Comparison of ENCODE assay signal across 8 cellular contexts in the genomic region with DNA sequence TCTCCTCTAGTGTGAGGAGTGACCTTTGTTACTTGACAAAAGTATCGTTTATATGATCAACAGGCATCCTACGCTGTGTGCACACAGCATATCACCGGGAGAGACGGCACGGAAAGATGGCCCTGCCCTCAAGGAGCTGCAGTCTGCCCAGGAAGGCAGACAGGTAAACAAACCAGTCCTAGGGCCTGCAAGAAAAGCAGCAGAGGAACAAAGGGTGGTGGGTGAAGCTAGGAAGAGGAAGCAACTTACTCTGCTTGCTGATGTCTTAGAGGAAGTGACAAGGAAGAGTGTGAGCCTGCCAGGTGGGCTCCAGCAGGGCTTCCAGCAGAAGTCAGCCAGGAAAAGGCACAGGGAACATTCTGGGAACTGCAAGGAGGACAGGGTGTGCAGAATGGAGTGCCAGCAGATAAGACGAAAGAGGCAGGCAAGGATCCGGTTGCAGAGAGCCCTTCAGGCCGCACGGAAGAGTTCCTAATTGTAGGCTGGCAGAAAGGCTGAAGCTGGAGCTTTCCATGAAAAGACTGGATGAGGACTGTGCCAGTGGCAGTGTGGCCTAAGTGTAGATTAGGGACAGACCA.
DNase-seq lines count a peak whose midpoint lies in the region; ATAC-seq and TF ChIP-seq lines count a peak whose summit lies in the region.

No MANE protein-coding gene starts in this region.

- H3K4me2 ChIP-seq in BLaER1 (peak overlapping the region; percentile 97), HCT116 (ENCODE audit: low read length) (peak overlapping the region; percentile 85), skeletal muscle satellite cell (ENCODE audit: low read length) (peak overlapping the region; percentile 90)

- POLR2A ChIA-PET in HCT116 (lab: Charles Lee), result interaction anchor here (0.7 to 0.9 kb wide), 2 partner anchors 40 to 417 kb away, joined by 3 to 5 read pairs; no protein-coding TSS in a partner anchor

- H3K9ac ChIP-seq in BLaER1, result 0 out of 2 replicates have a peak overlapping the region, but pooled peaks have one; percentile 70
- peak overlapping the region; percentile 69 for H3K9ac ChIP-seq in HCT116 (ENCODE audit: low read length)
- H3K9ac ChIP-seq in skeletal muscle satellite cell (ENCODE audit: low read depth, low read length), result peak overlapping the region; percentile 88

- H3K4me3 ChIP-seq in BLaER1, result peak overlapping the region; percentile 81; the same call in 1 of the 2 replicates
- peak overlapping the region; percentile 55 to 67 for H3K4me3 ChIP-seq in HCT116 (replicated peaks in 1 of 2; ENCODE audit: low read depth in 1 of 2, low read length in 2 of 2)
- peak overlapping the region in 2 of 4 donors; percentile 44 to 95 for H3K4me3 ChIP-seq in adrenal gland
- H3K4me3 ChIP-seq in skeletal muscle satellite cell (ENCODE audit: low read length), result peak overlapping the region; percentile 75

- WGBS in adrenal gland, 4 donors, result 15 to 23% (median 23%) methylated on average over 9 of the region's 9 CpGs

- ATAC-seq in HCT116 (peak; percentile 60), HG03439 (IDR thresholded peaks at IDR 0.05; ENCODE audit: unreplicated experiment) (no peak)

- BruUV-seq in HCT116 (replicated peaks; lab: Mats Ljungman, UMichigan), result no TSS peak

- peak overlapping the region; percentile 72; the same call in 1 of the 2 replicates for H3K27ac ChIP-seq in BLaER1
- peak overlapping the region; percentile 78 for H3K27ac ChIP-seq in HCT116 (ENCODE audit: low read depth, low read length)
- peak overlapping the region; percentile 77 to 98 (median 97) for H3K27ac ChIP-seq in adrenal gland

- peaks cover 85% of the 10 kb centered on the region for H3K4me1 ChIP-seq in BLaER1
- peaks cover 17 to 25% of the 10 kb centered on the region in 2 experiments for H3K4me1 ChIP-seq in HCT116 (ENCODE audit: control insufficient read depth in 1 of 2, insufficient read depth in 2 of 2, low read length in 2 of 2)
- peaks cover 22 to 54% of the 10 kb centered on the region in 2 donors for H3K4me1 ChIP-seq in adrenal gland (replicated peaks in 1 of 2)
- H3K4me1 ChIP-seq in skeletal muscle satellite cell (ENCODE audit: control insufficient read depth, insufficient read depth, low read length), result peaks cover 20% of the 10 kb centered on the region

- H4K20me1 ChIP-seq in BLaER1 (peaks cover 97% of the 10 kb centered on the region), HCT116 (ENCODE audit: insufficient read depth) (no peaks in the 10 kb centered on the region)

- CTCF ChIA-PET in HCT116 (lab: Charles Lee), result interaction anchor here (1.0 kb wide), 1 partner anchor 424 kb away, joined by 3 read pairs; no protein-coding TSS in a partner anchor

- RAD21 ChIA-PET in HCT116 (lab: Charles Lee; ENCODE audit: low non-redundant PET in 1 of 2, low total read pairs in 2 of 2, uncharacterized antibody in 2 of 2, unreplicated experiment in 2 of 2), result no interaction called here

- no peaks in the 10 kb centered on the region for H3K9me2 ChIP-seq in HCT116 (ENCODE audit: insufficient read depth)

- TF ChIP-seq CTCF in HCT116 (IDR thresholded peaks at IDR 0.05 in 2 of 3, conservative IDR thresholded peaks at IDR 0.05 in 1 of 3; ENCODE audit: borderline replicate concordance in 1 of 3, insufficient read depth in 1 of 3, low read depth in 2 of 3, low read length in 2 of 3), result no peak
- TF ChIP-seq CTCF in adrenal gland (IDR thresholded peaks at IDR 0.05), result no peak

- H3K36me3 ChIP-seq in BLaER1, result peaks cover 17% of the 10 kb centered on the region
- H3K36me3 ChIP-seq in HCT116 (ENCODE audit: control insufficient read depth in 1 of 2, insufficient read depth in 2 of 2, low read length in 2 of 2), result 0 out of 4 replicates have a peak, but pooled peaks cover 0 to 2% of the 10 kb centered on the region in 2 experiments
- H3K36me3 ChIP-seq in adrenal gland (replicated peaks in 1 of 2), result peaks cover 0 to 12% of the 10 kb centered on the region in 2 donors
- peaks cover 9% of the 10 kb centered on the region for H3K36me3 ChIP-seq in skeletal muscle satellite cell (ENCODE audit: insufficient read depth, low read length)

- no peak overlapping the region for H2AFZ ChIP-seq in HCT116 (ENCODE audit: low read depth, low read length, poor library complexity, severe bottlenecking)

- intact Hi-C loops in HCT116 (cut with micrococcal nuclease), result loop anchor here (5.0 kb wide), 1 partner anchor 278 kb away; no protein-coding TSS in a partner anchor
- intact Hi-C loops in adrenal gland (cut with DNase I), result loop anchor here in 1 of 2 donors (5.0 kb wide), 1 partner anchor 52 kb away; no protein-coding TSS in a partner anchor

- DNase-seq in HCT116 (ENCODE audit: low read depth, low spot score) (peak; percentile 22), adrenal gland (peak in 5 of 7 donors; percentile 38 to 57 (median 44)), iPS DF 19.7 (ENCODE audit: low read depth, low spot score) (peak; percentile 48), SHP77 treated with DMSO at 0.1 percent for 48 hours (lab: John Stamatoyannopoulos, UW) (no peak)

- peaks cover 9% of the 10 kb centered on the region; the same call in 1 of the 2 replicates for H3K79me2 ChIP-seq in HCT116 (ENCODE audit: insufficient read depth, low read length)

- H3K9me3 ChIP-seq in BLaER1 (no peaks in the 10 kb centered on the region), HCT116 (ENCODE audit: control insufficient read depth in 1 of 2, insufficient read depth in 1 of 2, low read depth in 1 of 2, low read length in 2 of 2) (no peaks in the 10 kb centered on the region), adrenal gland (replicated peaks in 1 of 3) (no peaks in the 10 kb centered on the region), skeletal muscle satellite cell (replicated peaks; ENCODE audit: low read length) (no peaks in the 10 kb centered on the region)

- TF ChIP-seq POLR2A in HCT116 (IDR thresholded peaks at IDR 0.05; ENCODE audit: borderline replicate concordance, extremely low read depth, insufficient read depth, insufficient read length) (no peak), Raji (IDR thresholded peaks at IDR 0.05; ENCODE audit: insufficient read depth, low read depth, low read length) (peak; percentile 33; the same call in 1 of the 2 replicates), adrenal gland (IDR thresholded peaks at IDR 0.05) (no peak)

- TF ChIP-seq RAD21 in HCT116 (IDR thresholded peaks at IDR 0.05; ENCODE audit: low read depth), result no peak

- H3K27me3 ChIP-seq in BLaER1 (no peaks in the 10 kb centered on the region), HCT116 (ENCODE audit: insufficient read depth, low read length) (no peaks in the 10 kb centered on the region), adrenal gland (no peaks in the 10 kb centered on the region), skeletal muscle satellite cell (ENCODE audit: control insufficient read depth, insufficient read depth, low read length) (no peaks in the 10 kb centered on the region)

TF ChIP-seq in HCT116, 20 proteins besides CTCF, POLR2A, EP300 and RAD21:
- TF ChIP-seq CBX3 (IDR thresholded peaks at IDR 0.05; ENCODE audit: low read depth) (peak; percentile 5; the same call in 1 of the 2 replicates), ZFX (IDR thresholded peaks at IDR 0.05) (no peak), SP1 (IDR thresholded peaks at IDR 0.05; ENCODE audit: low read depth) (no peak), FOSL1 (IDR thresholded peaks at IDR 0.05; ENCODE audit: low read depth) (no peak)
